In the genomic region with DNA sequence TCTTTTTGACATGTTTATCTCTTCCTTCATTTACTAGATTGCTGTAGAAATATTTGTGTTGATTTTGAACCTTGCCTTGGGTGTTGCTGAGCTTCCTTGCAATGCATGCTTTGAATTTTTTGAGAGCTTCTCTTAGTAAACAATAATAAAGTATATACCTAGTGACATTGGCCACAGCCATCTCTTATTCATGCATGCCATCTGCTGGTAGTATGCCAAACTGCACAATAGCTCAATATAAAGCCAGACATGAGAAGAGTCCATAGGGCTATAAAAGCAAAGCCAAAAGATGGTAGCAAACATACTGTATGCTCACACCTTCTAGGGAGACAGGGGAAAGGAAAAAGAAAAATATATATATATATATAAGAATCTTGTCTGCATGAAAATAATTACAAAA, we compare ENCODE assay signal across 7 cellular contexts. TPM values are rescaled to one million over a fixed set of nuclear protein-coding genes. Genes with fewer than 3 reads are reported as not detected.
A peak's percentile ranks its signal among the peaks of the same experiment; 100 is the strongest.
DNase-seq lines count a peak whose midpoint lies in the region; ATAC-seq, FAIRE-seq and TF ChIP-seq lines count a peak whose summit lies in the region.

No MANE protein-coding gene starts in this region.

- no peak overlapping the region for H3K4me2 ChIP-seq in K562 (ENCODE audit: insufficient read depth, low read length)

- BruUV-seq in K562 (replicated peaks; lab: Mats Ljungman, UMichigan) = no TSS peak

- H2AFZ ChIP-seq in K562 (ENCODE audit: low read depth, low read length) = no peak overlapping the region

- peak; percentile 49 for FAIRE-seq in G401.6 (lab: Jason Lieb, UNC)
- no peak for FAIRE-seq in RCC 7860 (lab: Jason Lieb, UNC)
- FAIRE-seq in K562 (lab: Jason Lieb, UNC) = peak; percentile 86

- POLR2A ChIA-PET in K562 (lab: Yijun Ruan, JAX) = interaction anchor here (0.6 to 1.2 kb wide), 4 partner anchors 13 to 248 kb away, joined by 3 to 7 read pairs (median 4); no protein-coding TSS in a partner anchor

- no peaks in the 10 kb centered on the region for H3K4me1 ChIP-seq in K562 (replicated peaks in 1 of 2; ENCODE audit: control insufficient read depth in 2 of 2, insufficient read depth in 2 of 2, low read length in 2 of 2)
- no peaks in the 10 kb centered on the region for H3K4me1 ChIP-seq in lower lobe of right lung
- no peaks in the 10 kb centered on the region for H3K4me1 ChIP-seq in vagina

- H4K20me1 ChIP-seq in K562 (replicated peaks; ENCODE audit: control insufficient read depth, insufficient read depth, low read length) = no peaks in the 10 kb centered on the region

- in situ Hi-C loops in K562 (cut with MboI) = loop anchor here (5.0 kb wide), 1 partner anchor 71 kb away; no protein-coding TSS in a partner anchor

- peak; percentile 92 to 98 for TF ChIP-seq RAD21 in K562 (CRISPR knock-in tag; conservative IDR thresholded peaks at IDR 0.05 in 1 of 2, IDR thresholded peaks at IDR 0.05 in 1 of 2)

- H3K79me2 ChIP-seq in K562 (ENCODE audit: control insufficient read depth, insufficient read depth, low read length) = no peaks in the 10 kb centered on the region

- CTCF ChIA-PET in K562 (lab: Yijun Ruan, JAX; ENCODE audit: low intra/inter-chr PET ratio) = interaction anchor here (0.6 to 5.1 kb wide), 7 partner anchors 24 to 1885 kb away, joined by 3 to 46 read pairs (median 3); no protein-coding TSS in a partner anchor

- TF ChIP-seq EP300 in K562 (IDR thresholded peaks at IDR 0.05; ENCODE audit: low read length) = no peak

- DNase-seq in KG1 (lab: John Stamatoyannopoulos, UW) (peak; percentile 46), RCC 7860 (ENCODE audit: low spot score) (peak; percentile 33), K562 (ENCODE audit: extremely low read depth in 1 of 4, low spot score in 3 of 4) (peak; percentile 48 to 72 (median 55)), lower lobe of right lung (no peak), vagina (ENCODE audit: extremely low spot score in 2 of 2) (no peak), globus pallidus (ENCODE audit: low spot score) (no peak)

- no peak for TF ChIP-seq POLR2A in K562 (conservative IDR thresholded peaks at IDR 0.05)
- TF ChIP-seq POLR2A in vagina (IDR thresholded peaks at IDR 0.05) = no peak

- H3K4me3 ChIP-seq in K562 = no peak overlapping the region
- no peak overlapping the region for H3K4me3 ChIP-seq in lower lobe of right lung
- no peak overlapping the region for H3K4me3 ChIP-seq in vagina

- intact Hi-C loops in K562 (cut with micrococcal nuclease) = loop anchor here (1.0 to 5.0 kb wide), 5 partner anchors 25 to 257 kb away; no protein-coding TSS in a partner anchor
- intact Hi-C loops in lower lobe of right lung (cut with DNase I) = loop anchor here (10.0 kb wide), 1 partner anchor 79 kb away; no protein-coding TSS in a partner anchor
- intact Hi-C loops in vagina (cut with DNase I) = loop anchor here (5.0 kb wide), 1 partner anchor 1124 kb away; a partner anchor contains a TSS

- H3K36me3 ChIP-seq in K562 (ENCODE audit: control insufficient read depth, insufficient read depth, low read length) = no peaks in the 10 kb centered on the region
- no peaks in the 10 kb centered on the region for H3K36me3 ChIP-seq in lower lobe of right lung
- no peaks in the 10 kb centered on the region for H3K36me3 ChIP-seq in vagina

- no peak overlapping the region for H3K9ac ChIP-seq in K562 (ENCODE audit: insufficient read depth in 1 of 2, low read depth in 2 of 2, low read length in 2 of 2)

- ATAC-seq in K562 = peak; percentile 89
- ATAC-seq in lower lobe of right lung = peak; percentile 65 to 66

- TF ChIP-seq CTCF in K562 (IDR thresholded peaks at IDR 0.05 in 2 of 3, conservative IDR thresholded peaks at IDR 0.05 in 1 of 3; ENCODE audit: insufficient read depth in 2 of 3, low read depth in 1 of 3, low read length in 3 of 3) (peak; percentile 69 to 94 (median 85)), lower lobe of right lung (IDR thresholded peaks at IDR 0.05) (peak; percentile 76), vagina (IDR thresholded peaks at IDR 0.05) (peak in 2 of 3 experiments; percentile 32 to 53)

- peaks cover 7% of the 10 kb centered on the region; the same call in 1 of the 2 replicates for H3K9me3 ChIP-seq in K562 (replicated peaks; ENCODE audit: control insufficient read depth, insufficient read depth, low read depth, low read length)
- H3K9me3 ChIP-seq in lower lobe of right lung = no peaks in the 10 kb centered on the region
- H3K9me3 ChIP-seq in vagina = no peaks in the 10 kb centered on the region

- H3K9me1 ChIP-seq in K562 (ENCODE audit: control insufficient read depth, insufficient read depth, low read length) = no peaks in the 10 kb centered on the region

- H3K27me3 ChIP-seq in K562 (ENCODE audit: control insufficient read depth in 2 of 2, insufficient read depth in 2 of 2, low read length in 2 of 2) (no peaks in the 10 kb centered on the region), lower lobe of right lung (ENCODE audit: low read depth) (no peaks in the 10 kb centered on the region), vagina (no peaks in the 10 kb centered on the region)

- H3K27ac ChIP-seq in K562 (ENCODE audit: extremely low read depth, low read depth, low read length) = no peak overlapping the region
- H3K27ac ChIP-seq in lower lobe of right lung = no peak overlapping the region
- no peak overlapping the region for H3K27ac ChIP-seq in vagina

TF ChIP-seq in K562, 482 proteins besides CTCF, POLR2A, EP300 and RAD21 (continues in another document):
- TF ChIP-seq, protein P1, sequence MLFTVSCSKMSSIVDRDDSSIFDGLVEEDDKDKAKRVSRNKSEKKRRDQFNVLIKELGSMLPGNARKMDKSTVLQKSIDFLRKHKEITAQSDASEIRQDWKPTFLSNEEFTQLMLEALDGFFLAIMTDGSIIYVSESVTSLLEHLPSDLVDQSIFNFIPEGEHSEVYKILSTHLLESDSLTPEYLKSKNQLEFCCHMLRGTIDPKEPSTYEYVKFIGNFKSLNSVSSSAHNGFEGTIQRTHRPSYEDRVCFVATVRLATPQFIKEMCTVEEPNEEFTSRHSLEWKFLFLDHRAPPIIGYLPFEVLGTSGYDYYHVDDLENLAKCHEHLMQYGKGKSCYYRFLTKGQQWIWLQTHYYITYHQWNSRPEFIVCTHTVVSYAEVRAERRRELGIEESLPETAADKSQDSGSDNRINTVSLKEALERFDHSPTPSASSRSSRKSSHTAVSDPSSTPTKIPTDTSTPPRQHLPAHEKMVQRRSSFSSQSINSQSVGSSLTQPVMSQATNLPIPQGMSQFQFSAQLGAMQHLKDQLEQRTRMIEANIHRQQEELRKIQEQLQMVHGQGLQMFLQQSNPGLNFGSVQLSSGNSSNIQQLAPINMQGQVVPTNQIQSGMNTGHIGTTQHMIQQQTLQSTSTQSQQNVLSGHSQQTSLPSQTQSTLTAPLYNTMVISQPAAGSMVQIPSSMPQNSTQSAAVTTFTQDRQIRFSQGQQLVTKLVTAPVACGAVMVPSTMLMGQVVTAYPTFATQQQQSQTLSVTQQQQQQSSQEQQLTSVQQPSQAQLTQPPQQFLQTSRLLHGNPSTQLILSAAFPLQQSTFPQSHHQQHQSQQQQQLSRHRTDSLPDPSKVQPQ (CRISPR knock-in tag; IDR thresholded peaks at IDR 0.05; ENCODE audit: borderline replicate concordance) = no peak

RNA-seq across cellular contexts. Expression of a gene that starts 18.9 kb away (rescaled TPM):
- 36.6 and 50.8 TPM in 2 replicates for total RNA-seq in K562 (2011; cell fraction: chromatin; rRNA removed; ENCODE audit: low replicate concordance)
- 38.4 and 42.0 TPM in 2 replicates for total RNA-seq in K562 (2011; cell fraction: nucleolus; rRNA removed)
- 46.0 and 64.3 TPM in 2 replicates for total RNA-seq in K562 (2011; cell fraction: nucleoplasm; rRNA removed)
- total RNA-seq in K562 (2014; rRNA removed) (5.8 and 10.2 TPM in 2 replicates), K562 (2014; rRNA removed; fragmentation: Illumina TruSeq; extraction: Trizol) (12.2 and 12.4 TPM in 2 replicates), K562 (2015; rRNA removed; fragmentation: Illumina TruSeq; extraction: Trizol) (12.0 and 12.7 TPM in 2 replicates), K562 (2021) (11.8 and 15.3 TPM in 2 replicates), lower lobe of right lung (16.7 TPM), vagina (2.7 TPM)
- polyA plus RNA-seq in K562 (2011; rRNA removed) (6.3 and 8.7 TPM in 2 replicates), K562 (2014; fragmentation: Illumina TruSeq; extraction: Trizol) (15.3 and 15.9 TPM in 2 replicates), K562 (2014; fragmentation: Nextera tagmentation; extraction: Ambion mirVana) (10 to 100 TPM; 10.3 to 10.6 TPM), K562 (2014; rRNA removed) (13.5 and 13.7 TPM in 2 replicates)
- polyA plus RNA-seq in K562 (2011; cell fraction: cytosol; rRNA removed) = 5.4 and 10.7 TPM in 2 replicates
- 9.6 and 14.6 TPM in 2 replicates for polyA plus RNA-seq in K562 (2011; cell fraction: nucleus; rRNA removed)
- 9.2 and 12.2 TPM in 2 replicates for polyA plus RNA-seq in K562 (2012)
- polyA minus RNA-seq in K562 (2011; rRNA and poly(A)+ RNA removed) = 14.5 and 17.0 TPM in 2 replicates
- polyA minus RNA-seq in K562 (2011; cell fraction: cytosol; rRNA and poly(A)+ RNA removed) = 7.9 and 9.2 TPM in 2 replicates
- 20.9 and 22.8 TPM in 2 replicates for polyA minus RNA-seq in K562 (2011; cell fraction: nucleus; rRNA and poly(A)+ RNA removed)

RNA-seq across cellular contexts. Expression of a gene that starts 59.8 kb away (rescaled TPM):
- total RNA-seq in K562 (2011; cell fraction: chromatin; rRNA removed; ENCODE audit: low replicate concordance) = 3.2 and 5.2 TPM in 2 replicates
- total RNA-seq in K562 (2011; cell fraction: nucleolus; rRNA removed) = 2.1 and 2.2 TPM in 2 replicates
- total RNA-seq in K562 (2011; cell fraction: nucleoplasm; rRNA removed) = 1.0 and 2.5 TPM in 2 replicates
- total RNA-seq in K562 (2014; rRNA removed) (1.4 and 3.8 TPM in 2 replicates), K562 (2014; rRNA removed; fragmentation: Illumina TruSeq; extraction: Trizol) (1.9 TPM in 2 replicates), K562 (2015; rRNA removed; fragmentation: Illumina TruSeq; extraction: Trizol) (1.7 and 1.8 TPM in 2 replicates), K562 (2021) (1.3 and 2.1 TPM in 2 replicates), lower lobe of right lung (4.3 TPM), vagina (6.9 TPM)
- polyA plus RNA-seq in K562 (2011; rRNA removed) (2.6 and 3.3 TPM in 2 replicates), K562 (2014; fragmentation: Illumina TruSeq; extraction: Trizol) (1.6 TPM in 2 replicates), K562 (2014; fragmentation: Nextera tagmentation; extraction: Ambion mirVana) (under 1 TPM; 0.72 to 0.91 TPM), K562 (2014; rRNA removed) (1.3 and 1.6 TPM in 2 replicates)
- polyA plus RNA-seq in K562 (2011; cell fraction: cytosol; rRNA removed) = 1.1 and 1.5 TPM in 2 replicates
- 1.7 and 2.8 TPM in 2 replicates for polyA plus RNA-seq in K562 (2011; cell fraction: nucleus; rRNA removed)
- polyA plus RNA-seq in K562 (2012) = 1.5 and 2.1 TPM in 2 replicates
- 2.6 and 3.8 TPM in 2 replicates for polyA minus RNA-seq in K562 (2011; rRNA and poly(A)+ RNA removed)
- polyA minus RNA-seq in K562 (2011; cell fraction: cytosol; rRNA and poly(A)+ RNA removed) = not detected in 2 replicates
- 1.3 and 1.7 TPM in 2 replicates for polyA minus RNA-seq in K562 (2011; cell fraction: nucleus; rRNA and poly(A)+ RNA removed)

Comparison
In these comparisons a context has a peak if more than half of its experiments do, and no peak if none do; other contexts are left out.
1. DNase-seq: peak in KG1 (single experiment), RCC 7860 (single experiment) and K562 (4 of 4); none in lower lobe of right lung (single experiment), vagina (0 of 2) and globus pallidus (single experiment).
2. Peak in every context shown above with its lines, with median percentiles within 50 percentile points of each other: CTCF ChIP-seq.